1 cellular context compared by ENCODE assay signal in the genomic region with DNA sequence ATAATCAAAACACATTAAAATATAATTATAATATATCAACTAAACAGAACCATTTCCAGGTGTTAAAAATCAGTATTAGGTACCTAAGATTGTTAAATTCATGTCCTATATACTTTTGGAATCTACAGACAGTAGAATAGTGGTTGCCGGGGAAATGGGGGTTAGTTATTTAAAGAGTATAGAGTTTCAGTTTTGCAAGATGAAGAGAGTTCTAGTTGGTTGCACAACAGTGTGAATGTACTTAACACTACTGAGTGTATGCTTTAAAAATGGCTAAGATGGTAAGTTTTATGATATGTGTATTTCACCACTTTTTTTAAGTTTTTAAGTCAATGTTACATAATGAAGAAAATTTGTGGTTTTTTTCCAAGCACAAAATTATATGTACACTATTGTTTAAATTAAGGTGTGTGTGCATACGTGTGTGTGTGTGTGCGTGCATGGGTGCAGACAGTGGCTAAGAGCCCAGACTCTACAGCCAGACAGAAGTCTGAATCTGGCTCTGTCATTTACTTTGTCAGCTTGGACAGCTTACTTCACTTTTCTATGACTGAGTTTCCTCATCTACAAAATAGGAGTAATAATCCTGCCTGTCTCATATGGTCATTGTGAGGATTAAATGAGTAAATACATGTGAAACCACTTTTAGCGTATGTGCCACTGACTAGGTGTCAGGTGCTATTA.
A peak's percentile ranks its signal among the peaks of the same experiment; 100 is the strongest.
TF ChIP-seq lines count a peak whose summit lies in the region.

No MANE protein-coding gene starts in this region.

TF ChIP-seq in HepG2, 621 proteins besides CTCF, POLR2A, EP300 and RAD21 (continued from another document):
- TF ChIP-seq SIX1 (CRISPR knock-in tag; IDR thresholded peaks at IDR 0.05; ENCODE audit: borderline replicate concordance) (peak; percentile 93), SRY (CRISPR knock-in tag; IDR thresholded peaks at IDR 0.05) (no peak), ZNF615 (CRISPR knock-in tag; IDR thresholded peaks at IDR 0.05; ENCODE audit: borderline replicate concordance) (no peak), ZBTB39 (CRISPR knock-in tag; IDR thresholded peaks at IDR 0.05) (no peak), FOXA1 (IDR thresholded peaks at IDR 0.05) (no peak), FOXA1 (CRISPR knock-in tag; IDR thresholded peaks at IDR 0.05) (0 out of 2 replicates have a peak, but pooled peaks have one; percentile 9), ZNF530 (CRISPR knock-in tag; IDR thresholded peaks at IDR 0.05; ENCODE audit: low read depth) (no peak), CEBPG (CRISPR knock-in tag; IDR thresholded peaks at IDR 0.05) (peak; percentile 80)
- TF ChIP-seq, protein P1, sequence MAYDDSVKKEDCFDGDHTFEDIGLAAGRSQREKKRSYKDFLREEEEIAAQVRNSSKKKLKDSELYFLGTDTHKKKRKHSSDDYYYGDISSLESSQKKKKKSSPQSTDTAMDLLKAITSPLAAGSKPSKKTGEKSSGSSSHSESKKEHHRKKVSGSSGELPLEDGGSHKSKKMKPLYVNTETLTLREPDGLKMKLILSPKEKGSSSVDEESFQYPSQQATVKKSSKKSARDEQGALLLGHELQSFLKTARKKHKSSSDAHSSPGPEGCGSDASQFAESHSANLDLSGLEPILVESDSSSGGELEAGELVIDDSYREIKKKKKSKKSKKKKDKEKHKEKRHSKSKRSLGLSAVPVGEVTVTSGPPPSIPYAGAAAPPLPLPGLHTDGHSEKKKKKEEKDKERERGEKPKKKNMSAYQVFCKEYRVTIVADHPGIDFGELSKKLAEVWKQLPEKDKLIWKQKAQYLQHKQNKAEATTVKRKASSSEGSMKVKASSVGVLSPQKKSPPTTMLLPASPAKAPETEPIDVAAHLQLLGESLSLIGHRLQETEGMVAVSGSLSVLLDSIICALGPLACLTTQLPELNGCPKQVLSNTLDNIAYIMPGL (CRISPR knock-in tag; IDR thresholded peaks at IDR 0.05; ENCODE audit: borderline replicate concordance in 1 of 2, low read depth in 1 of 2): no peak
- TF ChIP-seq, protein P2, sequence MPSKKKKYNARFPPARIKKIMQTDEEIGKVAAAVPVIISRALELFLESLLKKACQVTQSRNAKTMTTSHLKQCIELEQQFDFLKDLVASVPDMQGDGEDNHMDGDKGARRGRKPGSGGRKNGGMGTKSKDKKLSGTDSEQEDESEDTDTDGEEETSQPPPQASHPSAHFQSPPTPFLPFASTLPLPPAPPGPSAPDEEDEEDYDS (CRISPR knock-in tag; IDR thresholded peaks at IDR 0.05): no peak
